ENCODE assay signal across 18 cellular contexts in the genomic region with DNA sequence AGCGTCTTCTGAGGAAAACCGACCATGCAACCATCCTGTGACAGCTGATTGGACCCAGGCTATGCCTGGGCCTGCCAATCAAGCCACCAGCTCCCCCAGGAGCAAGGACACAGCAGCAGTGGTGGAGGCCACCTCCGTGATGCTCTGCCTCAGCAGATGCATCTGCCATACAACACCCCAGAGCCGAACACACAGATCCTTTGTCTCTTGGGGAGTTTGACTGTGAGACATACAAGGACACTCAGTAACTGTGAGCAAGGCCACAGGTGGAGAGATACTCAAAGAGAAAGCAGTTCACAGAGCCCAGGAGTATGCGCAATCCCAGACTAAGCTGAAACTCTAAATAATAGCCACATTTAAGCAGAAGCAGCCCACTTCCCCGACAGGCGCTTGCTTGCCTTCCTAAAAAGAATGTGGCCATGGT.
"Had no signal": no experiment of that assay in that cellular context is flagged by ENCODE, and none has a peak within 500 bp of the region (broad histone marks: within the 10 kb centered on the region; RNA-seq: fewer than 3 reads in every experiment).

No MANE protein-coding gene starts in this region.

- H3K9me3 ChIP-seq: colonic mucosa, esophagus muscularis mucosa, mucosa of descending colon, suprapubic skin had no signal

- H3K27ac ChIP-seq: colonic mucosa, esophagus muscularis mucosa, suprapubic skin had no signal

- ATAC-seq: mucosa of descending colon had no signal

- H3K27ac Mint-ChIP-seq: activated naive CD8-positive, alpha-beta T cell treated with anti-CD3 and anti-CD28 coated beads, Interleukin-2, amount 10 ng/mL, durations not matched to agents 7 days and 5 days; brain; naive thymus-derived CD4-positive, alpha-beta T cell; T-helper 2 cell treated with Interferon-gamma antibody and Interleukin-4, amounts not matched to agents 5 μg/mL and 100 μg/mL, for 36 hours; type B pancreatic cell had no signal

- H3K36me3 ChIP-seq: colonic mucosa, esophagus muscularis mucosa, suprapubic skin had no signal

- H3K36me3 Mint-ChIP-seq: activated naive CD8-positive, alpha-beta T cell treated with anti-CD3 and anti-CD28 coated beads, Interleukin-2, amount 10 ng/mL, durations not matched to agents 7 days and 5 days; brain; type B pancreatic cell had no signal

- H3K27me3 ChIP-seq: colonic mucosa, esophagus muscularis mucosa, suprapubic skin had no signal

- H3K4me3 ChIP-seq: colonic mucosa, esophagus muscularis mucosa, mucosa of descending colon, suprapubic skin had no signal

- H3K27me3 Mint-ChIP-seq: brain had no signal

- H3K9me3 Mint-ChIP-seq: activated naive CD8-positive, alpha-beta T cell treated with anti-CD3 and anti-CD28 coated beads, Interleukin-2, amount 10 ng/mL, durations not matched to agents 7 days and 5 days; naive thymus-derived CD4-positive, alpha-beta T cell; stimulated activated naive CD8-positive, alpha-beta T cell treated with anti-CD3 and anti-CD28 coated beads, Interleukin-15, Interleukin-2, amounts not matched to agents 100 ng/mL and 50 ng/mL, for 24 hours; T-helper 2 cell treated with Interferon-gamma antibody and Interleukin-4, amounts not matched to agents 5 μg/mL and 100 μg/mL, for 36 hours; type B pancreatic cell had no signal

- DNase-seq: activated naive CD4-positive, alpha-beta T cell; activated naive CD8-positive, alpha-beta T cell treated with anti-CD3 and anti-CD28 coated beads, Interleukin-2, amount 10 ng/mL, durations not matched to agents 7 days and 5 days; activated T-cell treated with anti-CD3 and anti-CD28 coated beads for 4 hours; central memory CD4-positive, alpha-beta T cell; colonic mucosa; effector CD4-positive, alpha-beta T cell; hippocampal formation; naive thymus-derived CD4-positive, alpha-beta T cell; nucleus accumbens; posterior cingulate gyrus; stimulated activated CD4-positive, alpha-beta T cell treated with anti-CD3 and anti-CD28 coated beads, Interleukin-4, amount 100 ng/mL, for 4 hours had no signal

- H3K4me3 Mint-ChIP-seq: activated naive CD8-positive, alpha-beta T cell treated with anti-CD3 and anti-CD28 coated beads, Interleukin-2, amount 10 ng/mL, durations not matched to agents 7 days and 5 days; brain; naive thymus-derived CD4-positive, alpha-beta T cell; stimulated activated naive CD8-positive, alpha-beta T cell treated with anti-CD3 and anti-CD28 coated beads, Interleukin-15, Interleukin-2, amounts not matched to agents 100 ng/mL and 50 ng/mL, for 24 hours; T-helper 2 cell treated with Interferon-gamma antibody and Interleukin-4, amounts not matched to agents 5 μg/mL and 100 μg/mL, for 36 hours had no signal
